ENCODE assay signal across 19 cellular contexts in genomic region chr10:90658791-90659190, GRCh38.
DNase-seq lines count a peak whose midpoint lies in the region; ATAC-seq and TF ChIP-seq lines count a peak whose summit lies in the region.
"Had no signal": no experiment of that assay in that cellular context is flagged by ENCODE, and none has a peak within 500 bp of the region (broad histone marks: within the 10 kb centered on the region; RNA-seq: fewer than 3 reads in every experiment).

No MANE protein-coding gene starts in this region.

- H3K36me3 ChIP-seq in HCT116 (ENCODE audit: control insufficient read depth in 1 of 2, insufficient read depth in 2 of 2, low read length in 2 of 2) (no peaks in the 10 kb centered on the region), ovary (no peaks in the 10 kb centered on the region)
- H3K36me3 ChIP-seq: ascending aorta, SJCRH30, thyroid gland had no signal

- DNase-seq in HCT116 (ENCODE audit: low read depth, low spot score) (peak; percentile 3), astrocyte of the cerebellum (ENCODE audit: low read depth) (no peak), iPS-NIHi7 (ENCODE audit: extremely low spot score) (peak; percentile 32), midbrain (lab: John Stamatoyannopoulos, UW) (no peak), mesothelial cell of epicardium (ENCODE audit: low spot score in 2 of 2, unreplicated experiment in 2 of 2) (no peak), ovary (no peak), left lobe of liver (ENCODE audit: low spot score) (no peak)
- DNase-seq: activated CD4-positive, alpha-beta T cell treated with anti-CD3 and anti-CD28 coated beads for 4 hours; activated naive CD4-positive, alpha-beta T cell treated with Interleukin-2 at 50 U/mL for 16 hours; cortex of kidney; erythroblast; left cardiac atrium; NCI-H1417 treated with DMSO at 0.1 percent for 48 hours; SJCRH30; small intestine; thyroid gland had no signal

- H3K4me3 ChIP-seq in HCT116 (replicated peaks in 1 of 2; ENCODE audit: low read depth in 1 of 2, low read length in 2 of 2) (no peak overlapping the region), astrocyte of the cerebellum (ENCODE audit: low read depth, low read length) (no peak overlapping the region), ovary (no peak overlapping the region)
- H3K4me3 ChIP-seq: ascending aorta, SJCRH30, thyroid gland had no signal

- intact Hi-C loops in HCT116 (cut with micrococcal nuclease) = no loop called here
- intact Hi-C loops in ovary (cut with DNase I) = no loop called here

- H4K20me1 ChIP-seq in HCT116 (ENCODE audit: insufficient read depth) = no peaks in the 10 kb centered on the region

- no peaks in the 10 kb centered on the region for H3K4me1 ChIP-seq in HCT116 (ENCODE audit: control insufficient read depth in 1 of 2, insufficient read depth in 2 of 2, low read length in 2 of 2)
- no peaks in the 10 kb centered on the region for H3K4me1 ChIP-seq in ovary (ENCODE audit: insufficient read depth)
- H3K4me1 ChIP-seq: ascending aorta, SJCRH30, thyroid gland had no signal

- TF ChIP-seq POLR2A in HCT116 (IDR thresholded peaks at IDR 0.05; ENCODE audit: borderline replicate concordance, extremely low read depth, insufficient read depth, insufficient read length) (no peak), ovary (IDR thresholded peaks at IDR 0.05) (no peak)

- H2AFZ ChIP-seq in HCT116 (ENCODE audit: low read depth, low read length, poor library complexity, severe bottlenecking) = peak overlapping the region; percentile 47

- no peaks in the 10 kb centered on the region for H3K27me3 Mint-ChIP-seq in mesothelial cell of epicardium (ENCODE audit: low read depth)

- TF ChIP-seq EP300 in ovary (IDR thresholded peaks at IDR 0.05) = no peak

- no peak overlapping the region for H3K27ac Mint-ChIP-seq in mesothelial cell of epicardium

- H3K79me2 ChIP-seq in HCT116 (ENCODE audit: insufficient read depth, low read length) = no peaks in the 10 kb centered on the region

- RAD21 ChIA-PET in HCT116 (lab: Charles Lee; ENCODE audit: low non-redundant PET in 1 of 2, low total read pairs in 2 of 2, uncharacterized antibody in 2 of 2, unreplicated experiment in 2 of 2) = interaction anchor here in 1 of 2 experiments (0.7 kb wide), 1 partner anchor 433 kb away, joined by 3 read pairs; no protein-coding TSS in a partner anchor

- H3K9me3 ChIP-seq in HCT116 (ENCODE audit: control insufficient read depth in 1 of 2, insufficient read depth in 1 of 2, low read depth in 1 of 2, low read length in 2 of 2) (no peaks in the 10 kb centered on the region), ovary (no peaks in the 10 kb centered on the region)
- H3K9me3 ChIP-seq: SJCRH30, thyroid gland had no signal

- no peaks in the 10 kb centered on the region for H3K9me2 ChIP-seq in HCT116 (ENCODE audit: insufficient read depth)

- H3K4me3 Mint-ChIP-seq in mesothelial cell of epicardium = no peak overlapping the region

- TF ChIP-seq RAD21 in HCT116 (IDR thresholded peaks at IDR 0.05; ENCODE audit: low read depth) = peak; percentile 16; the same call in 1 of the 2 replicates

- TF ChIP-seq CTCF in C4-2B (conservative IDR thresholded peaks at IDR 0.05) (peak; percentile 53), HCT116 (IDR thresholded peaks at IDR 0.05 in 2 of 3, conservative IDR thresholded peaks at IDR 0.05 in 1 of 3; ENCODE audit: borderline replicate concordance in 1 of 3, insufficient read depth in 1 of 3, low read depth in 2 of 3, low read length in 2 of 3) (peak; percentile 12 to 44 (median 38); a peak in 4 of 6 replicates), astrocyte of the cerebellum (IDR thresholded peaks at IDR 0.05; ENCODE audit: low read depth, low read length, missing control alignments) (peak; percentile 21), mesothelial cell of epicardium (IDR thresholded peaks at IDR 0.05; ENCODE audit: unreplicated experiment) (no peak), ovary (IDR thresholded peaks at IDR 0.05) (no peak)

- BruUV-seq in HCT116 (replicated peaks; lab: Mats Ljungman, UMichigan) = no TSS peak

- POLR2A ChIA-PET in HCT116 (lab: Charles Lee) = no interaction called here

- no peak overlapping the region for H3K4me2 ChIP-seq in HCT116 (ENCODE audit: low read length)
- H3K4me2 ChIP-seq: KMS-11 had no signal

- in situ Hi-C loops in astrocyte of the cerebellum (cut with HindIII; ENCODE audit: low sequenced_read_pairs) = no loop called here

- H3K27me3 ChIP-seq in HCT116 (ENCODE audit: insufficient read depth, low read length) (no peaks in the 10 kb centered on the region), ovary (no peaks in the 10 kb centered on the region)
- H3K27me3 ChIP-seq: ascending aorta, SJCRH30, thyroid gland had no signal

- peaks cover 45% of the 10 kb centered on the region for H3K9me3 Mint-ChIP-seq in mesothelial cell of epicardium

- H3K27ac ChIP-seq in C4-2B (no peak overlapping the region), HCT116 (ENCODE audit: low read depth, low read length) (no peak overlapping the region), ovary (no peak overlapping the region)
- H3K27ac ChIP-seq: ascending aorta, KMS-11, SJCRH30, thyroid gland had no signal

- H3K9ac ChIP-seq in HCT116 (ENCODE audit: low read length) = no peak overlapping the region
- H3K9ac ChIP-seq: KMS-11 had no signal

- H3K4me1 Mint-ChIP-seq in mesothelial cell of epicardium = no peaks in the 10 kb centered on the region

- WGBS in ovary, 3 donors = 0 to 30% (median 0%) methylated on average over 1 of the region's 1 CpG

- CTCF ChIA-PET in HCT116 (lab: Charles Lee) = interaction anchor here (1.2 to 1.6 kb wide), 2 partner anchors 9 to 17 kb away, joined by 5 read pairs; no protein-coding TSS in a partner anchor

- ATAC-seq in HCT116 (peak; percentile 78), left lobe of liver (no peak)
- ATAC-seq: left cardiac atrium had no signal

- peaks cover 2% of the 10 kb centered on the region for H3K36me3 Mint-ChIP-seq in mesothelial cell of epicardium

TF ChIP-seq in HCT116, 20 proteins besides CTCF, POLR2A, EP300 and RAD21:
- no peak for TF ChIP-seq SIN3A (IDR thresholded peaks at IDR 0.05; ENCODE audit: low read depth)
- no peak for TF ChIP-seq JUND (IDR thresholded peaks at IDR 0.05)
- no peak for TF ChIP-seq CEBPB (IDR thresholded peaks at IDR 0.05; ENCODE audit: low read depth)

Comparison
In these comparisons a context has a peak if more than half of its experiments do, and no peak if none do; other contexts are left out.
1. CTCF ChIP-seq: peak in C4-2B (single experiment), HCT116 (3 of 3) and astrocyte of the cerebellum (single experiment); none in mesothelial cell of epicardium (single experiment) and ovary (0 of 3).
2. DNase-seq: peak in HCT116 (single experiment) and iPS-NIHi7 (single experiment); none in astrocyte of the cerebellum (single experiment), midbrain (single experiment), mesothelial cell of epicardium (0 of 2), ovary (0 of 5) and left lobe of liver (single experiment).